ENCODE assay signal across 10 cellular contexts in genomic region chr12:49825360-49825970, GRCh38. TPM values are rescaled to one million over a fixed set of nuclear protein-coding genes. Genes with fewer than 3 reads are reported as not detected.
DNase-seq lines count a peak whose midpoint lies in the region; ATAC-seq and TF ChIP-seq lines count a peak whose summit lies in the region.
"Had no signal": no experiment of that assay in that cellular context is flagged by ENCODE, and none has a peak within 500 bp of the region (broad histone marks: within the 10 kb centered on the region; RNA-seq: fewer than 3 reads in every experiment).

No MANE protein-coding gene starts in this region.

- peak overlapping the region in 2 of 3 donors; percentile 87 to 89 for H3K4me3 ChIP-seq in breast epithelium
- peak overlapping the region; percentile 100 for H3K4me3 ChIP-seq in coronary artery
- H3K4me3 ChIP-seq in mesodermal cell (ENCODE audit: extremely low read depth, insufficient read depth, low read length, poor library complexity, severe bottlenecking), result no peak overlapping the region
- H3K4me3 ChIP-seq in upper lobe of right lung, result no peak overlapping the region

- no peak overlapping the region for H3K27ac Mint-ChIP-seq in MCF 10A (ENCODE audit: low read depth, unreplicated experiment)
- no peak overlapping the region for H3K27ac Mint-ChIP-seq in Calu3 (ENCODE audit: unreplicated experiment)

- intact Hi-C loops in breast epithelium (cut with DNase I; ENCODE audit: low total_unique reads) (loop anchor here (1.0 kb wide), 1 partner anchor 59 kb away; no protein-coding TSS in a partner anchor), MCF 10A (cut with micrococcal nuclease) (no loop called here), upper lobe of right lung (cut with DNase I) (no loop called here), Calu3 (cut with micrococcal nuclease; ENCODE audit: unreplicated experiment) (no loop called here)

- TF ChIP-seq CTCF in breast epithelium (IDR thresholded peaks at IDR 0.05) (no peak), MCF 10A (IDR thresholded peaks at IDR 0.05; ENCODE audit: unreplicated experiment) (no peak), coronary artery (IDR thresholded peaks at IDR 0.05) (no peak), upper lobe of right lung (IDR thresholded peaks at IDR 0.05) (no peak), Calu3 (IDR thresholded peaks at IDR 0.05; ENCODE audit: unreplicated experiment) (no peak)

- H3K27me3 ChIP-seq in breast epithelium, result no peaks in the 10 kb centered on the region
- no peaks in the 10 kb centered on the region for H3K27me3 ChIP-seq in upper lobe of right lung

- DNase-seq in breast epithelium (ENCODE audit: low spot score in 2 of 2) (no peak), MCF 10A (ENCODE audit: unreplicated experiment) (no peak), coronary artery (ENCODE audit: low spot score) (no peak), upper lobe of right lung (no peak), Calu3 (no peak), epidermal melanocyte (ENCODE audit: insufficient read length, low spot score) (no peak)
- DNase-seq: activated T-cell treated with anti-CD3 and anti-CD28 coated beads for 4 hours, NCI-H1436 treated with DMSO at 0.1 percent for 48 hours had no signal

- peak; percentile 19 for ATAC-seq in upper lobe of right lung
- ATAC-seq in GM21717 (IDR thresholded peaks at IDR 0.05; ENCODE audit: unreplicated experiment), result no peak

- H3K27ac ChIP-seq in breast epithelium (peak overlapping the region; percentile 87 to 89), coronary artery (peak overlapping the region; percentile 37 to 100), mesodermal cell (ENCODE audit: low read depth, low read length, severe bottlenecking) (peak overlapping the region; percentile 6), upper lobe of right lung (peak overlapping the region; percentile 71)

- H3K4me3 Mint-ChIP-seq in MCF 10A (ENCODE audit: unreplicated experiment) (no peak overlapping the region), Calu3 (ENCODE audit: low read depth, unreplicated experiment) (no peak overlapping the region)

- CTCF ChIA-PET in MCF 10A (lab: Yijun Ruan, JAX) (interaction anchor here (0.8 kb wide), 1 partner anchor 213 kb away, joined by 5 read pairs; no protein-coding TSS in a partner anchor), Calu3 (lab: Charles Lee) (interaction anchor here (0.6 kb wide), 1 partner anchor 10 kb away, joined by 3 read pairs; no protein-coding TSS in a partner anchor)

- H3K9me3 Mint-ChIP-seq in MCF 10A (ENCODE audit: unreplicated experiment) (no peaks in the 10 kb centered on the region), Calu3 (ENCODE audit: low read depth, unreplicated experiment) (no peaks in the 10 kb centered on the region)

- no peaks in the 10 kb centered on the region for H3K36me3 ChIP-seq in breast epithelium
- H3K36me3 ChIP-seq in mesodermal cell (ENCODE audit: control insufficient read depth, insufficient read depth, low read length), result peaks cover 42% of the 10 kb centered on the region
- no peaks in the 10 kb centered on the region for H3K36me3 ChIP-seq in upper lobe of right lung

- H3K27me3 Mint-ChIP-seq in MCF 10A (ENCODE audit: insufficient read depth, unreplicated experiment), result no peaks in the 10 kb centered on the region
- no peaks in the 10 kb centered on the region for H3K27me3 Mint-ChIP-seq in Calu3 (ENCODE audit: unreplicated experiment)

- TF ChIP-seq POLR2A in breast epithelium (IDR thresholded peaks at IDR 0.05), result no peak

- H3K4me1 Mint-ChIP-seq in MCF 10A (ENCODE audit: insufficient read depth, unreplicated experiment) (peaks cover 21% of the 10 kb centered on the region), Calu3 (ENCODE audit: low read depth, unreplicated experiment) (peaks cover 12% of the 10 kb centered on the region)

- H3K36me3 Mint-ChIP-seq in MCF 10A (ENCODE audit: insufficient read depth, unreplicated experiment), result no peaks in the 10 kb centered on the region
- H3K36me3 Mint-ChIP-seq in Calu3 (ENCODE audit: insufficient read depth, unreplicated experiment), result peaks cover 18% of the 10 kb centered on the region

- WGBS in mesodermal cell (ENCODE audit: insufficient coverage in 2 of 2), 2 experiments, result 40 to 48% methylated on average over 1 to 4 of the region's 5 CpGs

- no TSS peak for BruUV-seq in MCF 10A (replicated peaks; lab: Mats Ljungman, UMichigan)
- no TSS peak for BruUV-seq in Calu3 (replicated peaks; lab: Mats Ljungman, UMichigan)

- H3K4me1 ChIP-seq in breast epithelium (peaks cover 4 to 19% of the 10 kb centered on the region in 2 donors), mesodermal cell (ENCODE audit: control insufficient read depth, insufficient read depth, low read length, poor library complexity, severe bottlenecking) (peaks cover 40% of the 10 kb centered on the region), upper lobe of right lung (peaks cover 60% of the 10 kb centered on the region)

- POLR2A ChIA-PET in MCF 10A (lab: Yijun Ruan, JAX), result interaction anchor here (0.7 to 1.0 kb wide), 2 partner anchors 84 to 695 kb away, joined by 3 to 5 read pairs; partner anchors contain the start of gene TMBIM6

- H3K9me3 ChIP-seq in breast epithelium (no peaks in the 10 kb centered on the region), mesodermal cell (ENCODE audit: control insufficient read depth, low read length) (no peaks in the 10 kb centered on the region), upper lobe of right lung (no peaks in the 10 kb centered on the region)

RNA-seq across cellular contexts. Expression of gene NCKAP5L, which starts 2.7 kb away (rescaled TPM):
- total RNA-seq in breast epithelium, result 10 to 100 TPM; 11.4 to 15.8 (median 12.1) TPM
- 19.9 and 23.1 TPM in 2 replicates for total RNA-seq in MCF 10A (2022)
- polyA plus RNA-seq in mesodermal cell (2013, experiment 1 of 2), result 32.2 TPM
- 26.3 TPM for polyA plus RNA-seq in mesodermal cell (2013, experiment 2 of 2)
- 23.2 TPM for total RNA-seq in upper lobe of right lung
- total RNA-seq in Calu3 (2022), result 10.0 and 11.8 TPM in 2 replicates

RNA-seq across cellular contexts. Expression of gene BCDIN3D, which starts 17.4 kb away (rescaled TPM):
- 1 to 10 TPM; 2.2 to 6.0 (median 3.9) TPM for total RNA-seq in breast epithelium
- 6.2 and 8.2 TPM in 2 replicates for total RNA-seq in MCF 10A (2022)
- polyA plus RNA-seq in mesodermal cell (2013, experiment 1 of 2), result 3.7 TPM
- 2.8 TPM for polyA plus RNA-seq in mesodermal cell (2013, experiment 2 of 2)
- 4.9 TPM for total RNA-seq in upper lobe of right lung
- total RNA-seq in Calu3 (2022), result 4.0 and 4.7 TPM in 2 replicates

Comparison
In these comparisons a context has a peak if more than half of its experiments do, and no peak if none do; other contexts are left out.
1. H3K27ac ChIP-seq: peak in every context shown above with its lines; median percentile 88 in breast epithelium; 71 in upper lobe of right lung; 68 in coronary artery; 6 in mesodermal cell.
2. H3K4me3 ChIP-seq: peak in breast epithelium (2 of 3) and coronary artery (single experiment); none in mesodermal cell (single experiment) and upper lobe of right lung (single experiment).